Comparison of ENCODE assay signal across 21 cellular contexts in genomic region chr2:240963376-240964220, GRCh38. TPM values are rescaled to one million over a fixed set of nuclear protein-coding genes. Genes with fewer than 3 reads are reported as not detected.
DNase-seq lines count a peak whose midpoint lies in the region; ATAC-seq and TF ChIP-seq lines count a peak whose summit lies in the region.
"Had no signal": no experiment of that assay in that cellular context is flagged by ENCODE, and none has a peak within 500 bp of the region (broad histone marks: within the 10 kb centered on the region; RNA-seq: fewer than 3 reads in every experiment).

No MANE protein-coding gene starts in this region.

- TF ChIP-seq EP300 in esophagus muscularis mucosa (IDR thresholded peaks at IDR 0.05): no peak

- intact Hi-C loops in lower lobe of right lung (cut with DNase I) (no loop called here), esophagus muscularis mucosa (cut with DNase I) (no loop called here)

- CTCF ChIA-PET in activated CD8-positive, alpha-beta memory T cell treated with anti-CD3 and anti-CD28 coated beads, Interleukin-2, amount 10 ng/mL, durations not matched to agents 7 days and 5 days (lab: Charles Lee): no interaction called here
- CTCF ChIA-PET in activated CD4-positive, alpha-beta memory T cell treated with anti-CD3 and anti-CD28 coated beads, Interleukin-2, amount 10 ng/mL, durations not matched to agents 7 days and 5 days (lab: Charles Lee): no interaction called here

- POLR2A ChIA-PET in activated CD4-positive, alpha-beta memory T cell treated with anti-CD3 and anti-CD28 coated beads, Interleukin-2, amount 10 ng/mL, durations not matched to agents 7 days and 5 days (lab: Charles Lee): no interaction called here

- TF ChIP-seq POLR2A in esophagus muscularis mucosa (IDR thresholded peaks at IDR 0.05; ENCODE audit: low read depth): no peak

- H3K4me3 Mint-ChIP-seq in activated CD8-positive, alpha-beta memory T cell treated with anti-CD3 and anti-CD28 coated beads, Interleukin-2, amount 10 ng/mL, durations not matched to agents 7 days and 5 days: no peak overlapping the region
- H3K4me3 Mint-ChIP-seq in activated CD4-positive, alpha-beta memory T cell treated with anti-CD3 and anti-CD28 coated beads, Interleukin-2, amount 10 ng/mL, durations not matched to agents 7 days and 5 days: no peak overlapping the region
- H3K4me3 Mint-ChIP-seq: CD4-positive, alpha-beta T cell had no signal

- DNase-seq in activated CD8-positive, alpha-beta memory T cell treated with anti-CD3 and anti-CD28 coated beads, Interleukin-2, amount 10 ng/mL, durations not matched to agents 7 days and 5 days: peak; percentile 37
- DNase-seq in activated CD8-positive, alpha-beta memory T cell treated with anti-CD3 and anti-CD28 coated beads, Interleukin-2, amount 50 U/mL, for 4 hours: no peak
- peak; percentile 13 for DNase-seq in activated CD4-positive, alpha-beta memory T cell treated with anti-CD3 and anti-CD28 coated beads, Interleukin-2, amount 10 ng/mL, durations not matched to agents 7 days and 5 days
- DNase-seq in lower lobe of right lung (peak; percentile 41), NCI-H1417 treated with DMSO at 0.1 percent for 48 hours (lab: John Stamatoyannopoulos, UW) (no peak), SW 1271 (lab: John Stamatoyannopoulos, UW) (no peak), esophagus muscularis mucosa (ENCODE audit: extremely low spot score) (no peak)
- DNase-seq in stimulated activated CD8-positive, alpha-beta memory T cell treated with anti-CD3 and anti-CD28 coated beads, Interleukin-4, amount 100 ng/mL, for 48 hours: peak; percentile 20
- DNase-seq: activated CD4-positive, alpha-beta T cell treated with anti-CD3 and anti-CD28 coated beads, Interleukin-2, amount 50 U/mL, for 48 hours; activated gamma-delta T cell; CD4-positive, alpha-beta T cell; HCEC 1CT; Karpas-422; NCI-H1092 treated with DMSO at 0.1 percent for 48 hours; NCI-H82; stimulated activated naive CD4-positive, alpha-beta T cell treated with Interleukin-2 at 50 U/mL for 16 hours had no signal

- H3K27me3 ChIP-seq in lower lobe of right lung (ENCODE audit: low read depth) (no peaks in the 10 kb centered on the region), esophagus muscularis mucosa (peaks cover 0 to 32% (median 2%) of the 10 kb centered on the region in 4 donors)

- H3K9me3 ChIP-seq in lower lobe of right lung (no peaks in the 10 kb centered on the region), esophagus muscularis mucosa (no peaks in the 10 kb centered on the region)
- H3K9me3 ChIP-seq: A549 had no signal

- whole genome bisulfite sequencing in esophagus muscularis mucosa: 96% methylated on average over 28 of the region's 29 CpGs

- H3K9me3 Mint-ChIP-seq in activated CD8-positive, alpha-beta memory T cell treated with anti-CD3 and anti-CD28 coated beads, Interleukin-2, amount 10 ng/mL, durations not matched to agents 7 days and 5 days (ENCODE audit: low read depth): no peaks in the 10 kb centered on the region
- H3K9me3 Mint-ChIP-seq in activated CD4-positive, alpha-beta memory T cell treated with anti-CD3 and anti-CD28 coated beads, Interleukin-2, amount 10 ng/mL, durations not matched to agents 7 days and 5 days: no peaks in the 10 kb centered on the region
- H3K9me3 Mint-ChIP-seq: CD4-positive, alpha-beta T cell had no signal

- H3K36me3 Mint-ChIP-seq in activated CD8-positive, alpha-beta memory T cell treated with anti-CD3 and anti-CD28 coated beads, Interleukin-2, amount 10 ng/mL, durations not matched to agents 7 days and 5 days: no peaks in the 10 kb centered on the region
- no peaks in the 10 kb centered on the region for H3K36me3 Mint-ChIP-seq in activated CD4-positive, alpha-beta memory T cell treated with anti-CD3 and anti-CD28 coated beads, Interleukin-2, amount 10 ng/mL, durations not matched to agents 7 days and 5 days (ENCODE audit: low read depth)

- no peak for ATAC-seq in activated CD8-positive, alpha-beta memory T cell treated with anti-CD3 and anti-CD28 coated beads, Interleukin-2, amount 10 ng/mL, durations not matched to agents 7 days and 5 days
- no peak for ATAC-seq in lower lobe of right lung
- ATAC-seq: Panc1 had no signal

- TF ChIP-seq CTCF in lower lobe of right lung (IDR thresholded peaks at IDR 0.05) (no peak), esophagus muscularis mucosa (IDR thresholded peaks at IDR 0.05) (no peak)

- H3K36me3 ChIP-seq in lower lobe of right lung: no peaks in the 10 kb centered on the region
- no peaks in the 10 kb centered on the region for H3K36me3 ChIP-seq in esophagus muscularis mucosa

- no peaks in the 10 kb centered on the region for H3K27me3 Mint-ChIP-seq in activated CD8-positive, alpha-beta memory T cell treated with anti-CD3 and anti-CD28 coated beads, Interleukin-2, amount 10 ng/mL, durations not matched to agents 7 days and 5 days
- H3K27me3 Mint-ChIP-seq in activated CD4-positive, alpha-beta memory T cell treated with anti-CD3 and anti-CD28 coated beads, Interleukin-2, amount 10 ng/mL, durations not matched to agents 7 days and 5 days: no peaks in the 10 kb centered on the region
- H3K27me3 Mint-ChIP-seq: CD4-positive, alpha-beta T cell had no signal

- H3K27ac ChIP-seq in lower lobe of right lung (peak overlapping the region; percentile 60), esophagus muscularis mucosa (replicated peaks in 1 of 4) (no peak overlapping the region)
- H3K27ac ChIP-seq: A549 had no signal

- H3K4me1 ChIP-seq in lower lobe of right lung (peaks cover 36% of the 10 kb centered on the region), esophagus muscularis mucosa (peaks cover 18 to 30% (median 28%) of the 10 kb centered on the region in 4 donors)

- no peak overlapping the region for H3K4me3 ChIP-seq in lower lobe of right lung
- no peak overlapping the region for H3K4me3 ChIP-seq in esophagus muscularis mucosa
- H3K4me3 ChIP-seq: A549 had no signal

- H3K27ac Mint-ChIP-seq in activated CD8-positive, alpha-beta memory T cell treated with anti-CD3 and anti-CD28 coated beads, Interleukin-2, amount 10 ng/mL, durations not matched to agents 7 days and 5 days: no peak overlapping the region
- no peak overlapping the region for H3K27ac Mint-ChIP-seq in activated CD4-positive, alpha-beta memory T cell treated with anti-CD3 and anti-CD28 coated beads, Interleukin-2, amount 10 ng/mL, durations not matched to agents 7 days and 5 days
- H3K27ac Mint-ChIP-seq: CD4-positive, alpha-beta T cell had no signal

- H3K4me1 Mint-ChIP-seq in activated CD8-positive, alpha-beta memory T cell treated with anti-CD3 and anti-CD28 coated beads, Interleukin-2, amount 10 ng/mL, durations not matched to agents 7 days and 5 days: no peaks in the 10 kb centered on the region
- H3K4me1 Mint-ChIP-seq in activated CD4-positive, alpha-beta memory T cell treated with anti-CD3 and anti-CD28 coated beads, Interleukin-2, amount 10 ng/mL, durations not matched to agents 7 days and 5 days: no peaks in the 10 kb centered on the region

RNA-seq across cellular contexts. Expression of gene SNED1, which starts 34.8 kb away (rescaled TPM):
- total RNA-seq in activated CD8-positive, alpha-beta memory T cell treated with anti-CD3 and anti-CD28 coated beads, Interleukin-2, amount 10 ng/mL, durations not matched to agents 7 days and 5 days: 1 to 10 TPM; 3.6 to 4.6 TPM
- 10 to 100 TPM; 32.6 to 34.3 TPM for total RNA-seq in activated CD4-positive, alpha-beta memory T cell treated with anti-CD3 and anti-CD28 coated beads, Interleukin-2, amount 10 ng/mL, durations not matched to agents 7 days and 5 days
- 36.2 TPM for total RNA-seq in lower lobe of right lung
- total RNA-seq in esophagus muscularis mucosa: 10 to 100 TPM in 2 of 4 donors, 1 to 10 TPM in 2; 7.3 to 14.1 (median 11.6) TPM

RNA-seq across cellular contexts. Expression of gene CROCC2, which starts 57.5 kb away (rescaled TPM):
- not detected for total RNA-seq in activated CD8-positive, alpha-beta memory T cell treated with anti-CD3 and anti-CD28 coated beads, Interleukin-2, amount 10 ng/mL, durations not matched to agents 7 days and 5 days
- not detected for total RNA-seq in activated CD4-positive, alpha-beta memory T cell treated with anti-CD3 and anti-CD28 coated beads, Interleukin-2, amount 10 ng/mL, durations not matched to agents 7 days and 5 days
- total RNA-seq in lower lobe of right lung: 3.4 TPM
- total RNA-seq in esophagus muscularis mucosa: not detected
- total RNA-seq: CD4-positive, alpha-beta T cell; Daoy; pulmonary artery endothelial cell; urinary bladder had no signal

Comparison
In these comparisons a context has a peak if more than half of its experiments do, and no peak if none do; other contexts are left out.
1. DNase-seq: peak in activated CD8-positive, alpha-beta memory T cell treated with anti-CD3 and anti-CD28 coated beads, Interleukin-2, amount 10 ng/mL, durations not matched to agents 7 days and 5 days (single experiment), activated CD4-positive, alpha-beta memory T cell treated with anti-CD3 and anti-CD28 coated beads, Interleukin-2, amount 10 ng/mL, durations not matched to agents 7 days and 5 days (single experiment), lower lobe of right lung (single experiment) and stimulated activated CD8-positive, alpha-beta memory T cell treated with anti-CD3 and anti-CD28 coated beads, Interleukin-4, amount 100 ng/mL, for 48 hours (single experiment); none in activated CD8-positive, alpha-beta memory T cell treated with anti-CD3 and anti-CD28 coated beads, Interleukin-2, amount 50 U/mL, for 4 hours (single experiment), NCI-H1417 treated with DMSO at 0.1 percent for 48 hours (single experiment), SW 1271 (0 of 2) and esophagus muscularis mucosa (single experiment).